In genomic region chr20:270517-270916, GRCh38 we compare ENCODE assay signal across 19 cellular contexts. TPM values are rescaled to one million over a fixed set of nuclear protein-coding genes. Genes with fewer than 3 reads are reported as not detected.
DNase-seq lines count a peak whose midpoint lies in the region; ATAC-seq and TF ChIP-seq lines count a peak whose summit lies in the region.
"Had no signal": no experiment of that assay in that cellular context is flagged by ENCODE, and none has a peak within 500 bp of the region (broad histone marks: within the 10 kb centered on the region; RNA-seq: fewer than 3 reads in every experiment).

No MANE protein-coding gene starts in this region.

- peaks cover 35% of the 10 kb centered on the region for H3K36me3 ChIP-seq in BLaER1

- H3K4me3 ChIP-seq in BLaER1 = no peak overlapping the region
- H3K4me3 ChIP-seq: A549 had no signal

- no peaks in the 10 kb centered on the region for H3K9me3 Mint-ChIP-seq in activated CD8-positive, alpha-beta T cell treated with anti-CD3 and anti-CD28 coated beads, Interleukin-2, amount 10 ng/mL, durations not matched to agents 7 days and 5 days (ENCODE audit: insufficient read depth)
- H3K9me3 Mint-ChIP-seq in activated CD8-positive, alpha-beta T cell treated with anti-CD3 and anti-CD28 coated beads for 36 hours = no peaks in the 10 kb centered on the region
- H3K9me3 Mint-ChIP-seq in mesothelial cell of epicardium (no peaks in the 10 kb centered on the region), osteocyte (ENCODE audit: unreplicated experiment) (no peaks in the 10 kb centered on the region)
- H3K9me3 Mint-ChIP-seq in activated CD4-positive, alpha-beta T cell treated with anti-CD3 and anti-CD28 coated beads for 36 hours (ENCODE audit: low read depth) = no peaks in the 10 kb centered on the region
- H3K9me3 Mint-ChIP-seq: CD4-positive, alpha-beta memory T cell; HFFc6 had no signal

- no peaks in the 10 kb centered on the region for H4K20me1 ChIP-seq in BLaER1

- no peak for TF ChIP-seq CTCF in activated CD8-positive, alpha-beta T cell treated with anti-CD3 and anti-CD28 coated beads for 36 hours (IDR thresholded peaks at IDR 0.05)
- TF ChIP-seq CTCF in mesothelial cell of epicardium (IDR thresholded peaks at IDR 0.05; ENCODE audit: unreplicated experiment) (no peak), osteocyte (IDR thresholded peaks at IDR 0.05) (no peak)

- H3K4me2 ChIP-seq in BLaER1 = peak overlapping the region; percentile 17; the same call in 1 of the 2 replicates
- H3K4me2 ChIP-seq: A549 had no signal

- no peaks in the 10 kb centered on the region for H3K36me3 Mint-ChIP-seq in activated CD8-positive, alpha-beta T cell treated with anti-CD3 and anti-CD28 coated beads, Interleukin-2, amount 10 ng/mL, durations not matched to agents 7 days and 5 days (ENCODE audit: low read depth)
- no peaks in the 10 kb centered on the region for H3K36me3 Mint-ChIP-seq in activated CD8-positive, alpha-beta T cell treated with anti-CD3 and anti-CD28 coated beads for 36 hours (ENCODE audit: low read depth)
- H3K36me3 Mint-ChIP-seq in mesothelial cell of epicardium (peaks cover 21% of the 10 kb centered on the region), osteocyte (ENCODE audit: unreplicated experiment) (no peaks in the 10 kb centered on the region)
- H3K36me3 Mint-ChIP-seq in activated CD4-positive, alpha-beta T cell treated with anti-CD3 and anti-CD28 coated beads for 36 hours (ENCODE audit: low read depth) = no peaks in the 10 kb centered on the region
- H3K36me3 Mint-ChIP-seq: CD4-positive, alpha-beta memory T cell had no signal

- POLR2A ChIA-PET in activated CD8-positive, alpha-beta T cell treated with anti-CD3 and anti-CD28 coated beads, Interleukin-2, amount 10 ng/mL, durations not matched to agents 7 days and 5 days (lab: Charles Lee) = no interaction called here
- POLR2A ChIA-PET in activated CD8-positive, alpha-beta T cell treated with anti-CD3 and anti-CD28 coated beads for 36 hours (lab: Charles Lee) = no interaction called here
- POLR2A ChIA-PET in activated CD4-positive, alpha-beta T cell treated with anti-CD3 and anti-CD28 coated beads for 36 hours (lab: Charles Lee) = no interaction called here

- H3K27me3 ChIP-seq in BLaER1 = no peaks in the 10 kb centered on the region

- no peak overlapping the region for H3K27ac ChIP-seq in BLaER1
- H3K27ac ChIP-seq: 22Rv1, A549 had no signal

- intact Hi-C loops in activated CD8-positive, alpha-beta T cell treated with anti-CD3 and anti-CD28 coated beads for 36 hours (cut with micrococcal nuclease) = no loop called here
- intact Hi-C loops in activated CD4-positive, alpha-beta T cell treated with anti-CD3 and anti-CD28 coated beads for 36 hours (cut with DNase I, micrococcal nuclease) = no loop called here

- ATAC-seq in activated CD8-positive, alpha-beta T cell treated with anti-CD3 and anti-CD28 coated beads, Interleukin-2, amount 10 ng/mL, durations not matched to agents 7 days and 5 days = no peak
- no peak for ATAC-seq in activated CD8-positive, alpha-beta T cell treated with anti-CD3 and anti-CD28 coated beads for 36 hours
- no peak for ATAC-seq in activated CD4-positive, alpha-beta T cell treated with anti-CD3 and anti-CD28 coated beads for 36 hours
- ATAC-seq: A549, HCT116 had no signal

- peaks cover 30% of the 10 kb centered on the region for H3K4me1 ChIP-seq in BLaER1
- H3K4me1 ChIP-seq: A549 had no signal

- H3K4me1 Mint-ChIP-seq in activated CD8-positive, alpha-beta T cell treated with anti-CD3 and anti-CD28 coated beads, Interleukin-2, amount 10 ng/mL, durations not matched to agents 7 days and 5 days (ENCODE audit: low read depth) = peaks cover 10% of the 10 kb centered on the region
- peaks cover 10% of the 10 kb centered on the region for H3K4me1 Mint-ChIP-seq in activated CD8-positive, alpha-beta T cell treated with anti-CD3 and anti-CD28 coated beads for 36 hours (ENCODE audit: low read depth)
- H3K4me1 Mint-ChIP-seq in mesothelial cell of epicardium (peaks cover 14% of the 10 kb centered on the region), osteocyte (ENCODE audit: unreplicated experiment) (peaks cover 10% of the 10 kb centered on the region)
- peaks cover 7% of the 10 kb centered on the region for H3K4me1 Mint-ChIP-seq in activated CD4-positive, alpha-beta T cell treated with anti-CD3 and anti-CD28 coated beads for 36 hours

- CTCF ChIA-PET in activated CD8-positive, alpha-beta T cell treated with anti-CD3 and anti-CD28 coated beads, Interleukin-2, amount 10 ng/mL, durations not matched to agents 7 days and 5 days (lab: Charles Lee) = interaction anchor here (6.3 kb wide), 1 partner anchor 60 kb away, joined by 51 read pairs; no protein-coding TSS in a partner anchor
- CTCF ChIA-PET in activated CD8-positive, alpha-beta T cell treated with anti-CD3 and anti-CD28 coated beads for 36 hours (lab: Charles Lee) = interaction anchor here (2.0 kb wide), 1 partner anchor 55 kb away, joined by 4 read pairs; no protein-coding TSS in a partner anchor
- CTCF ChIA-PET in activated CD4-positive, alpha-beta T cell treated with anti-CD3 and anti-CD28 coated beads for 36 hours (lab: Charles Lee) = interaction anchor here (0.8 to 1.5 kb wide), 3 partner anchors 9 to 66 kb away, joined by 3 to 4 read pairs (median 3); no protein-coding TSS in a partner anchor

- no peak overlapping the region for H3K27ac Mint-ChIP-seq in activated CD8-positive, alpha-beta T cell treated with anti-CD3 and anti-CD28 coated beads, Interleukin-2, amount 10 ng/mL, durations not matched to agents 7 days and 5 days
- H3K27ac Mint-ChIP-seq in activated CD8-positive, alpha-beta T cell treated with anti-CD3 and anti-CD28 coated beads for 36 hours = no peak overlapping the region
- H3K27ac Mint-ChIP-seq in mesothelial cell of epicardium (peak overlapping the region; percentile 66), osteocyte (ENCODE audit: unreplicated experiment) (no peak overlapping the region)
- no peak overlapping the region for H3K27ac Mint-ChIP-seq in activated CD4-positive, alpha-beta T cell treated with anti-CD3 and anti-CD28 coated beads for 36 hours
- H3K27ac Mint-ChIP-seq: CD14-positive monocyte, HFFc6 had no signal

- no peak overlapping the region for H3K4me3 Mint-ChIP-seq in activated CD8-positive, alpha-beta T cell treated with anti-CD3 and anti-CD28 coated beads, Interleukin-2, amount 10 ng/mL, durations not matched to agents 7 days and 5 days
- no peak overlapping the region for H3K4me3 Mint-ChIP-seq in activated CD8-positive, alpha-beta T cell treated with anti-CD3 and anti-CD28 coated beads for 36 hours
- H3K4me3 Mint-ChIP-seq in mesothelial cell of epicardium = no peak overlapping the region
- no peak overlapping the region for H3K4me3 Mint-ChIP-seq in osteocyte (ENCODE audit: unreplicated experiment)
- H3K4me3 Mint-ChIP-seq in activated CD4-positive, alpha-beta T cell treated with anti-CD3 and anti-CD28 coated beads for 36 hours = no peak overlapping the region
- H3K4me3 Mint-ChIP-seq: CD14-positive monocyte; CD4-positive, alpha-beta memory T cell; HFFc6 had no signal

- H3K9ac ChIP-seq in BLaER1 = no peak overlapping the region

- H3K9me3 ChIP-seq in BLaER1 = no peaks in the 10 kb centered on the region
- H3K9me3 ChIP-seq: A549 had no signal

- peaks cover 3% of the 10 kb centered on the region for H3K27me3 Mint-ChIP-seq in activated CD8-positive, alpha-beta T cell treated with anti-CD3 and anti-CD28 coated beads, Interleukin-2, amount 10 ng/mL, durations not matched to agents 7 days and 5 days (ENCODE audit: low read depth)
- peaks cover 4% of the 10 kb centered on the region for H3K27me3 Mint-ChIP-seq in activated CD8-positive, alpha-beta T cell treated with anti-CD3 and anti-CD28 coated beads for 36 hours
- H3K27me3 Mint-ChIP-seq in mesothelial cell of epicardium (ENCODE audit: low read depth) (no peaks in the 10 kb centered on the region), osteocyte (ENCODE audit: unreplicated experiment) (peaks cover 10% of the 10 kb centered on the region)
- H3K27me3 Mint-ChIP-seq in activated CD4-positive, alpha-beta T cell treated with anti-CD3 and anti-CD28 coated beads for 36 hours = peaks cover 4% of the 10 kb centered on the region

- peak; percentile 4 for DNase-seq in activated CD8-positive, alpha-beta T cell treated with anti-CD3 and anti-CD28 coated beads, Interleukin-2, amount 10 ng/mL, durations not matched to agents 7 days and 5 days
- DNase-seq in activated CD8-positive, alpha-beta T cell treated with anti-CD3 and anti-CD28 coated beads for 36 hours = no peak
- DNase-seq in mesothelial cell of epicardium (ENCODE audit: low spot score in 2 of 2, unreplicated experiment in 2 of 2) = no peak
- DNase-seq in osteocyte (ENCODE audit: extremely low spot score, unreplicated experiment) = peak; percentile 75
- no peak for DNase-seq in NCI-H2196 treated with DMSO at 0.1 percent for 48 hours (lab: John Stamatoyannopoulos, UW; ENCODE audit: unreplicated experiment)
- no peak for DNase-seq in activated CD4-positive, alpha-beta T cell treated with anti-CD3 and anti-CD28 coated beads for 36 hours
- DNase-seq in NCI-H1694 (lab: John Stamatoyannopoulos, UW) = no peak
- DNase-seq: AML-193; CD4-positive, alpha-beta memory T cell; DMS79 treated with DMSO at 0.1 percent for 48 hours; GF-D8; GOT3; H7; HFFc6 had no signal

RNA-seq across cellular contexts. Expression of gene DEFB132, which starts 13.0 kb away (rescaled TPM):
- not detected for total RNA-seq in activated CD8-positive, alpha-beta T cell treated with anti-CD3 and anti-CD28 coated beads, Interleukin-2, amount 10 ng/mL, durations not matched to agents 7 days and 5 days
- total RNA-seq in activated CD8-positive, alpha-beta T cell treated with anti-CD3 and anti-CD28 coated beads for 36 hours = not detected
- total RNA-seq in mesothelial cell of epicardium (not detected in 3 replicates), osteocyte (not detected in 2 replicates)
- total RNA-seq in activated CD4-positive, alpha-beta T cell treated with anti-CD3 and anti-CD28 coated beads for 36 hours = not detected
- total RNA-seq: CD4-positive, alpha-beta memory T cell; H7; HFFc6 had no signal

RNA-seq across cellular contexts. Expression of gene C20orf96, which starts 20.0 kb away (rescaled TPM):
- 1 to 10 TPM; 6.8 to 8.5 TPM for total RNA-seq in activated CD8-positive, alpha-beta T cell treated with anti-CD3 and anti-CD28 coated beads, Interleukin-2, amount 10 ng/mL, durations not matched to agents 7 days and 5 days
- total RNA-seq in activated CD8-positive, alpha-beta T cell treated with anti-CD3 and anti-CD28 coated beads for 36 hours = 1 to 10 TPM; 7.1 to 7.4 TPM
- total RNA-seq in mesothelial cell of epicardium (52.3 to 58.1 TPM (median 52.8 TPM) in 3 replicates), osteocyte (17.6 and 19.9 TPM in 2 replicates)
- 1 to 10 TPM; 7.0 to 8.1 TPM for total RNA-seq in activated CD4-positive, alpha-beta T cell treated with anti-CD3 and anti-CD28 coated beads for 36 hours

RNA-seq across cellular contexts. Expression of gene ZCCHC3, which starts 26.9 kb away (rescaled TPM):
- total RNA-seq in activated CD8-positive, alpha-beta T cell treated with anti-CD3 and anti-CD28 coated beads, Interleukin-2, amount 10 ng/mL, durations not matched to agents 7 days and 5 days = 10 to 100 TPM; 28.4 to 29.0 TPM
- total RNA-seq in activated CD8-positive, alpha-beta T cell treated with anti-CD3 and anti-CD28 coated beads for 36 hours = 10 to 100 TPM; 17.8 to 18.0 TPM
- 40.2 to 40.8 TPM (median 40.5 TPM) in 3 replicates for total RNA-seq in mesothelial cell of epicardium
- 22.4 and 22.7 TPM in 2 replicates for total RNA-seq in osteocyte
- total RNA-seq in activated CD4-positive, alpha-beta T cell treated with anti-CD3 and anti-CD28 coated beads for 36 hours = 10 to 100 TPM; 15.6 to 16.4 TPM

RNA-seq across cellular contexts. Expression of gene DEFB129, which starts 43.5 kb away (rescaled TPM):
- not detected for total RNA-seq in activated CD8-positive, alpha-beta T cell treated with anti-CD3 and anti-CD28 coated beads, Interleukin-2, amount 10 ng/mL, durations not matched to agents 7 days and 5 days
- not detected for total RNA-seq in activated CD8-positive, alpha-beta T cell treated with anti-CD3 and anti-CD28 coated beads for 36 hours
- total RNA-seq in mesothelial cell of epicardium (not detected in 3 replicates), osteocyte (not detected in 2 replicates)
- not detected for total RNA-seq in activated CD4-positive, alpha-beta T cell treated with anti-CD3 and anti-CD28 coated beads for 36 hours
- total RNA-seq: CD4-positive, alpha-beta memory T cell; H7; HFFc6 had no signal

RNA-seq across cellular contexts. Expression of gene SOX12, which starts 54.8 kb away (rescaled TPM):
- 1 to 10 TPM; 5.5 to 5.8 TPM for total RNA-seq in activated CD8-positive, alpha-beta T cell treated with anti-CD3 and anti-CD28 coated beads, Interleukin-2, amount 10 ng/mL, durations not matched to agents 7 days and 5 days
- total RNA-seq in activated CD8-positive, alpha-beta T cell treated with anti-CD3 and anti-CD28 coated beads for 36 hours = 10 to 100 TPM; 12.8 to 13.0 TPM
- total RNA-seq in mesothelial cell of epicardium (65.9 to 67.0 TPM (median 66.8 TPM) in 3 replicates), osteocyte (30.8 and 31.7 TPM in 2 replicates)
- 1 to 10 TPM; 8.1 to 8.5 TPM for total RNA-seq in activated CD4-positive, alpha-beta T cell treated with anti-CD3 and anti-CD28 coated beads for 36 hours

Comparison
In these comparisons a context has a peak if more than half of its experiments do, and no peak if none do; other contexts are left out.
1. DNase-seq: peak in activated CD8-positive, alpha-beta T cell treated with anti-CD3 and anti-CD28 coated beads, Interleukin-2, amount 10 ng/mL, durations not matched to agents 7 days and 5 days (single experiment) and osteocyte (single experiment); none in activated CD8-positive, alpha-beta T cell treated with anti-CD3 and anti-CD28 coated beads for 36 hours (single experiment), mesothelial cell of epicardium (0 of 2), NCI-H2196 treated with DMSO at 0.1 percent for 48 hours (single experiment), activated CD4-positive, alpha-beta T cell treated with anti-CD3 and anti-CD28 coated beads for 36 hours (single experiment) and NCI-H1694 (single experiment).